ENCODE assay signal across 9 cellular contexts in the genomic region with DNA sequence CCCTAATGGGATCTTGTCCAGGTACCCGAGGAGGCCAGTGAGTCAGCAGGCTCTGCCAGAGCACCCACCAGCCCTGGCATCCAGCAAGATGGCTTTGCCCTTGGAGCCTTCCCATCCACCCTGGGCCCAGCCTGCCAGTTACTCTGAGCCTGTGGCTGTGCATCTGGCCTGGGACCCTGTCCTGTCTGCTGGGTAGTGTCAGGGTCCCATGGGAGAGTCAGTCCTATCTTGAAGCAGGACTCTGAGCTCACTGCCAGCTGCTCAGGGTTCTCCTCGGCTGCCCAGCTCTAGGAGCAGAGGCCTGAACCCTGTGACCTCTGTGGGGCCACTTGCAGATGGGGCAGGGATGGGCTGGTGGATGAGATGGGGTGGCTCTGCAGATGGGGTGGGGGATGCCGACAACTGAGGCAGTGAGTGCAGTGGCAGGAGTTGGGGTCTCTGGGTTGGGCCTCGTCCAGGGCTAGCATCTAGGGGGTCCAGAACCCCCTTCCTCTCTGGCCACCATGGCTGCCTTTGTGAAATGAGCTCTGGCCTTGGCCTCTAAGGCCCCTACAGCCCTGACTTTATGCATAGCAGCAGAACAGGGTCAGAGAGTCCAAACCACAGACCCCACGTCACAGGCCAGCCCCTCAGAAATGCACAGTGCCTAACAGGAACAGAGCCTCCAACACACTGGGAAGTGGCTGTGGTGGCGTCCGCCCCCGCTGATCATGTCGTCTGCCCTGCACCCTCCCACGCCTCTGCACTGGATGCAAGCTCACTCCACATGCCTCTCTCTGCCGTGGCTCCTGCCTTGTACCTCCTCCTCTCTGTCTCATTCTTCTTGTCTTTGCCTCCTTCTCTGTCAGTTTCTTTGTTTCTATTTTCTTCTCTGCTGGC.
DNase-seq lines count a peak whose midpoint lies in the region; ATAC-seq, FAIRE-seq and TF ChIP-seq lines count a peak whose summit lies in the region.
"Had no signal": no experiment of that assay in that cellular context is flagged by ENCODE, and none has a peak within 500 bp of the region (broad histone marks: within the 10 kb centered on the region; RNA-seq: fewer than 3 reads in every experiment).

No MANE protein-coding gene starts in this region.

- TF ChIP-seq POLR2A in K562 (conservative IDR thresholded peaks at IDR 0.05): no peak

- no peak overlapping the region for H3K4me3 ChIP-seq in K562

- peaks cover 3% of the 10 kb centered on the region for H3K9me1 ChIP-seq in K562 (ENCODE audit: control insufficient read depth, insufficient read depth, low read length)

- 0% methylated on average over 11 of the region's 11 CpGs for WGBS in K562 (ENCODE audit: insufficient coverage, low coverage, missing lambda C conversion rate)

- in situ Hi-C loops in K562 (cut with MboI): no loop called here

- POLR2A ChIA-PET in GM10248 (lab: Yijun Ruan, JAX) (no interaction called here), K562 (lab: Yijun Ruan, JAX) (interaction anchor here (1.3 kb wide), 1 partner anchor 9 kb away, joined by 3 read pairs; no protein-coding TSS in a partner anchor)

- peak; percentile 15 for DNase-seq in GM10248 (ENCODE audit: extremely low spot score)
- DNase-seq in MV-4-11 (lab: John Stamatoyannopoulos, UW): peak; percentile 77
- DNase-seq in K562 (ENCODE audit: extremely low read depth in 1 of 4, low spot score in 3 of 4): peak; percentile 45 to 54 (median 52)
- peak in 7 of 10 donors; percentile 11 to 92 (median 38) for DNase-seq in posterior cingulate gyrus
- DNase-seq in ecto neural progenitor cell (ENCODE audit: low spot score): no peak
- DNase-seq in NCI-H1092 (lab: John Stamatoyannopoulos, UW): no peak
- no peak for DNase-seq in AML-193 (lab: John Stamatoyannopoulos, UW)
- DNase-seq: NCI-H187 had no signal

- no peak overlapping the region for H3K27ac ChIP-seq in K562 (ENCODE audit: extremely low read depth, low read depth, low read length)

- CTCF ChIA-PET in GM10248 (lab: Yijun Ruan, JAX) (interaction anchor here (1.6 kb wide), 1 partner anchor 12 kb away, joined by 3 read pairs; no protein-coding TSS in a partner anchor), K562 (lab: Yijun Ruan, JAX; ENCODE audit: low intra/inter-chr PET ratio) (no interaction called here)

- no peak for TF ChIP-seq EP300 in K562 (IDR thresholded peaks at IDR 0.05; ENCODE audit: low read length)

- H3K9me3 ChIP-seq in K562 (replicated peaks; ENCODE audit: control insufficient read depth, insufficient read depth, low read depth, low read length): no peaks in the 10 kb centered on the region

- no peaks in the 10 kb centered on the region for H3K36me3 ChIP-seq in K562 (ENCODE audit: control insufficient read depth, insufficient read depth, low read length)

- no peak for FAIRE-seq in K562 (lab: Jason Lieb, UNC)
- FAIRE-seq: H1 had no signal

- TF ChIP-seq CTCF in GM10248 (IDR thresholded peaks at IDR 0.05; ENCODE audit: control extremely low read depth, extremely low read depth, low read depth, missing control alignments) (no peak), K562 (IDR thresholded peaks at IDR 0.05 in 2 of 3, conservative IDR thresholded peaks at IDR 0.05 in 1 of 3; ENCODE audit: insufficient read depth in 2 of 3, low read depth in 1 of 3, low read length in 3 of 3) (no peak)

- ATAC-seq in K562: peak; percentile 73

- peaks cover 4 to 48% of the 10 kb centered on the region in 2 experiments; a peak in 3 of 5 replicates for H3K27me3 ChIP-seq in K562 (ENCODE audit: control insufficient read depth in 2 of 2, insufficient read depth in 2 of 2, low read length in 2 of 2)

- intact Hi-C loops in K562 (cut with micrococcal nuclease) (loop anchor here (10.0 kb wide), 1 partner anchor 86 kb away; a partner anchor contains a TSS), posterior cingulate gyrus (cut with DNase I) (no loop called here)

- peaks cover 2% of the 10 kb centered on the region; the same call in 1 of the 2 replicates for H4K20me1 ChIP-seq in K562 (replicated peaks; ENCODE audit: control insufficient read depth, insufficient read depth, low read length)

- no TSS peak for BruUV-seq in K562 (replicated peaks; lab: Mats Ljungman, UMichigan)

- no peak overlapping the region for H3K4me2 ChIP-seq in K562 (ENCODE audit: insufficient read depth, low read length)

- no peaks in the 10 kb centered on the region for H3K79me2 ChIP-seq in K562 (ENCODE audit: control insufficient read depth, insufficient read depth, low read length)

- peak overlapping the region in 1 of 2 experiments; percentile 58; a peak in 1 of 4 replicates for H3K9ac ChIP-seq in K562 (ENCODE audit: insufficient read depth in 1 of 2, low read depth in 2 of 2, low read length in 2 of 2)

- TF ChIP-seq RAD21 in K562 (CRISPR knock-in tag; conservative IDR thresholded peaks at IDR 0.05 in 1 of 2, IDR thresholded peaks at IDR 0.05 in 1 of 2): no peak

- H2AFZ ChIP-seq in K562 (ENCODE audit: low read depth, low read length): no peak overlapping the region

- peaks cover 7 to 21% of the 10 kb centered on the region in 2 experiments; a peak in 3 of 5 replicates for H3K4me1 ChIP-seq in K562 (replicated peaks in 1 of 2; ENCODE audit: control insufficient read depth in 2 of 2, insufficient read depth in 2 of 2, low read length in 2 of 2)

TF ChIP-seq in K562, 482 proteins besides CTCF, POLR2A, EP300 and RAD21 (continues in another document):
- TF ChIP-seq KDM5B (IDR thresholded peaks at IDR 0.05; ENCODE audit: insufficient replicate concordance, low read depth, low read length) (no peak), ZFP1 (CRISPR knock-in tag; IDR thresholded peaks at IDR 0.05) (no peak), NFE2 (IDR thresholded peaks at IDR 0.05; ENCODE audit: low read depth) (0 out of 2 replicates have a peak, but pooled peaks have one; percentile 27), ZNF3 (CRISPR knock-in tag; IDR thresholded peaks at IDR 0.05) (no peak), KLF1 (tag; IDR thresholded peaks at IDR 0.05) (no peak), L3MBTL2 (IDR thresholded peaks at IDR 0.05) (peak; percentile 50)
- TF ChIP-seq, protein P1, sequence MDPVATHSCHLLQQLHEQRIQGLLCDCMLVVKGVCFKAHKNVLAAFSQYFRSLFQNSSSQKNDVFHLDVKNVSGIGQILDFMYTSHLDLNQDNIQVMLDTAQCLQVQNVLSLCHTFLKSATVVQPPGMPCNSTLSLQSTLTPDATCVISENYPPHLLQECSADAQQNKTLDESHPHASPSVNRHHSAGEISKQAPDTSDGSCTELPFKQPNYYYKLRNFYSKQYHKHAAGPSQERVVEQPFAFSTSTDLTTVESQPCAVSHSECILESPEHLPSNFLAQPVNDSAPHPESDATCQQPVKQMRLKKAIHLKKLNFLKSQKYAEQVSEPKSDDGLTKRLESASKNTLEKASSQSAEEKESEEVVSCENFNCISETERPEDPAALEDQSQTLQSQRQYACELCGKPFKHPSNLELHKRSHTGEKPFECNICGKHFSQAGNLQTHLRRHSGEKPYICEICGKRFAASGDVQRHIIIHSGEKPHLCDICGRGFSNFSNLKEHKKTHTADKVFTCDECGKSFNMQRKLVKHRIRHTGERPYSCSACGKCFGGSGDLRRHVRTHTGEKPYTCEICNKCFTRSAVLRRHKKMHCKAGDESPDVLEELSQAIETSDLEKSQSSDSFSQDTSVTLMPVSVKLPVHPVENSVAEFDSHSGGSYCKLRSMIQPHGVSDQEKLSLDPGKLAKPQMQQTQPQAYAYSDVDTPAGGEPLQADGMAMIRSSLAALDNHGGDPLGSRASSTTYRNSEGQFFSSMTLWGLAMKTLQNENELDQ (CRISPR knock-in tag; IDR thresholded peaks at IDR 0.05; ENCODE audit: borderline replicate concordance): no peak
- TF ChIP-seq, protein P2, sequence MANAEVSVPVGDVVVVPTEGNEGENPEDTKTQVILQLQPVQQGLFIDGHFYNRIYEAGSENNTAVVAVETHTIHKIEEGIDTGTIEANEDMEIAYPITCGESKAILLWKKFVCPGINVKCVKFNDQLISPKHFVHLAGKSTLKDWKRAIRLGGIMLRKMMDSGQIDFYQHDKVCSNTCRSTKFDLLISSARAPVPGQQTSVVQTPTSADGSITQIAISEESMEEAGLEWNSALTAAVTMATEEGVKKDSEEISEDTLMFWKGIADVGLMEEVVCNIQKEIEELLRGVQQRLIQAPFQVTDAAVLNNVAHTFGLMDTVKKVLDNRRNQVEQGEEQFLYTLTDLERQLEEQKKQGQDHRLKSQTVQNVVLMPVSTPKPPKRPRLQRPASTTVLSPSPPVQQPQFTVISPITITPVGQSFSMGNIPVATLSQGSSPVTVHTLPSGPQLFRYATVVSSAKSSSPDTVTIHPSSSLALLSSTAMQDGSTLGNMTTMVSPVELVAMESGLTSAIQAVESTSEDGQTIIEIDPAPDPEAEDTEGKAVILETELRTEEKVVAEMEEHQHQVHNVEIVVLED (CRISPR knock-in tag; IDR thresholded peaks at IDR 0.05): no peak
- TF ChIP-seq, protein P3, sequence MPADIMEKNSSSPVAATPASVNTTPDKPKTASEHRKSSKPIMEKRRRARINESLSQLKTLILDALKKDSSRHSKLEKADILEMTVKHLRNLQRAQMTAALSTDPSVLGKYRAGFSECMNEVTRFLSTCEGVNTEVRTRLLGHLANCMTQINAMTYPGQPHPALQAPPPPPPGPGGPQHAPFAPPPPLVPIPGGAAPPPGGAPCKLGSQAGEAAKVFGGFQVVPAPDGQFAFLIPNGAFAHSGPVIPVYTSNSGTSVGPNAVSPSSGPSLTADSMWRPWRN (IDR thresholded peaks at IDR 0.05; ENCODE audit: low read depth): 0 out of 2 replicates have a peak, but pooled peaks have one; percentile 43
- TF ChIP-seq, protein P4, sequence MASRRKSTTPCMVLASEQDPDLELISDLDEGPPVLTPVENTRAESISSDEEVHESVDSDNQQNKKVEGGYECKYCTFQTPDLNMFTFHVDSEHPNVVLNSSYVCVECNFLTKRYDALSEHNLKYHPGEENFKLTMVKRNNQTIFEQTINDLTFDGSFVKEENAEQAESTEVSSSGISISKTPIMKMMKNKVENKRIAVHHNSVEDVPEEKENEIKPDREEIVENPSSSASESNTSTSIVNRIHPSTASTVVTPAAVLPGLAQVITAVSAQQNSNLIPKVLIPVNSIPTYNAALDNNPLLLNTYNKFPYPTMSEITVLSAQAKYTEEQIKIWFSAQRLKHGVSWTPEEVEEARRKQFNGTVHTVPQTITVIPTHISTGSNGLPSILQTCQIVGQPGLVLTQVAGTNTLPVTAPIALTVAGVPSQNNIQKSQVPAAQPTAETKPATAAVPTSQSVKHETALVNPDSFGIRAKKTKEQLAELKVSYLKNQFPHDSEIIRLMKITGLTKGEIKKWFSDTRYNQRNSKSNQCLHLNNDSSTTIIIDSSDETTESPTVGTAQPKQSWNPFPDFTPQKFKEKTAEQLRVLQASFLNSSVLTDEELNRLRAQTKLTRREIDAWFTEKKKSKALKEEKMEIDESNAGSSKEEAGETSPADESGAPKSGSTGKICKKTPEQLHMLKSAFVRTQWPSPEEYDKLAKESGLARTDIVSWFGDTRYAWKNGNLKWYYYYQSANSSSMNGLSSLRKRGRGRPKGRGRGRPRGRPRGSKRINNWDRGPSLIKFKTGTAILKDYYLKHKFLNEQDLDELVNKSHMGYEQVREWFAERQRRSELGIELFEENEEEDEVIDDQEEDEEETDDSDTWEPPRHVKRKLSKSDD (conservative IDR thresholded peaks at IDR 0.05; ENCODE audit: low read length): no peak

Comparison
In these comparisons a context has a peak if more than half of its experiments do, and no peak if none do; other contexts are left out.
1. DNase-seq: peak in GM10248 (single experiment), MV-4-11 (single experiment), K562 (4 of 4) and posterior cingulate gyrus (7 of 10); none in ecto neural progenitor cell (single experiment), NCI-H1092 (single experiment) and AML-193 (0 of 2).